In genomic region chr22:50272103-50272782, GRCh38 we compare ENCODE assay signal across 9 cellular contexts. TPM values are rescaled to one million over a fixed set of nuclear protein-coding genes. Genes with fewer than 3 reads are reported as not detected.
DNase-seq lines count a peak whose midpoint lies in the region; TF ChIP-seq lines count a peak whose summit lies in the region.
"Had no signal": no experiment of that assay in that cellular context is flagged by ENCODE, and none has a peak within 500 bp of the region (broad histone marks: within the 10 kb centered on the region; RNA-seq: fewer than 3 reads in every experiment).

No MANE protein-coding gene starts in this region.

- no peak overlapping the region for H3K27ac Mint-ChIP-seq in CD4-positive, alpha-beta memory T cell

- in situ Hi-C loops in brain microvascular endothelial cell (cut with HindIII; ENCODE audit: low pct_ligation_motif_present, low sequenced_read_pairs), result no loop called here

- POLR2A ChIA-PET in CD4-positive, alpha-beta memory T cell (lab: Charles Lee; ENCODE audit: partially characterized antibody), result interaction anchor here (0.6 to 2.8 kb wide), 6 partner anchors 21 to 347 kb away, joined by 3 to 10 read pairs (median 4); partner anchors contain the start of genes HDAC10 and TUBGCP6

- H3K36me3 ChIP-seq in testis (ENCODE audit: low read depth, missing control alignments) (no peaks in the 10 kb centered on the region), brain microvascular endothelial cell (replicated peaks) (peaks cover 20% of the 10 kb centered on the region)
- H3K36me3 ChIP-seq in CD4-positive, alpha-beta memory T cell (ENCODE audit: insufficient read depth, low read length), result no peaks in the 10 kb centered on the region

- TF ChIP-seq POLR2A in testis (IDR thresholded peaks at IDR 0.05), result no peak

- H3K9me3 ChIP-seq in testis, result no peaks in the 10 kb centered on the region
- H3K9me3 ChIP-seq in CD4-positive, alpha-beta memory T cell (ENCODE audit: control insufficient read depth in 1 of 2, low read length in 2 of 2), result no peaks in the 10 kb centered on the region

- no peaks in the 10 kb centered on the region for H3K27me3 ChIP-seq in testis
- no peaks in the 10 kb centered on the region for H3K27me3 ChIP-seq in CD4-positive, alpha-beta memory T cell (ENCODE audit: insufficient read depth, low read length)
- no peaks in the 10 kb centered on the region for H3K27me3 ChIP-seq in brain microvascular endothelial cell (replicated peaks)

- WGBS in testis, 2 donors, result 47 to 54% methylated on average over 9 to 21 of the region's 21 CpGs

- no peak overlapping the region for H3K27ac ChIP-seq in testis
- H3K27ac ChIP-seq in CD4-positive, alpha-beta memory T cell (ENCODE audit: low read depth, low read length), result no peak overlapping the region
- H3K27ac ChIP-seq in brain microvascular endothelial cell, result no peak overlapping the region

- no peak for TF ChIP-seq CTCF in fibroblast of mammary gland (conservative IDR thresholded peaks at IDR 0.05; ENCODE audit: control insufficient read depth, insufficient read depth, low read depth, low read length)
- no peak for TF ChIP-seq CTCF in testis (IDR thresholded peaks at IDR 0.05)
- TF ChIP-seq CTCF in brain microvascular endothelial cell (IDR thresholded peaks at IDR 0.05; ENCODE audit: low read depth, low read length, missing control alignments), result no peak

- H3K4me1 Mint-ChIP-seq in CD4-positive, alpha-beta memory T cell, result peaks cover 1 to 24% (median 10%) of the 10 kb centered on the region in 4 donors

- CTCF ChIA-PET in CD4-positive, alpha-beta memory T cell (lab: Charles Lee; ENCODE audit: partially characterized antibody), result interaction anchor here (0.8 to 2.5 kb wide), 11 partner anchors 19 to 253 kb away, joined by 3 to 11 read pairs (median 4); partner anchors contain the start of genes DENND6B, HDAC10, LMF2 and NCAPH2

- peak; percentile 43 for DNase-seq in NCI-H748 (lab: John Stamatoyannopoulos, UW; ENCODE audit: unreplicated experiment)
- no peak for DNase-seq in NCI-H748 treated with DMSO at 0.1 percent for 48 hours (lab: John Stamatoyannopoulos, UW)
- peak; percentile 25 for DNase-seq in RPMI7951 (ENCODE audit: low read depth)
- DNase-seq in fibroblast of mammary gland (ENCODE audit: low read depth), result peak; percentile 17
- DNase-seq in testis, result no peak
- DNase-seq in CD4-positive, alpha-beta memory T cell, result no peak
- DNase-seq in brain microvascular endothelial cell, result no peak
- no peak for DNase-seq in activated CD4-positive, alpha-beta T cell treated with anti-CD3 and anti-CD28 coated beads, Interleukin-2, amount 50 U/mL, for 1 hour
- DNase-seq: activated gamma-delta T cell had no signal

- H3K27me3 Mint-ChIP-seq in CD4-positive, alpha-beta memory T cell, result no peaks in the 10 kb centered on the region

- no peaks in the 10 kb centered on the region for H3K36me3 Mint-ChIP-seq in CD4-positive, alpha-beta memory T cell

- H3K4me3 Mint-ChIP-seq in CD4-positive, alpha-beta memory T cell, result peak overlapping the region in 3 of 8 donors; percentile 7 to 54 (median 25)

- intact Hi-C loops in testis (cut with DNase I; ENCODE audit: low total_unique reads), result no loop called here
- intact Hi-C loops in CD4-positive, alpha-beta memory T cell (cut with micrococcal nuclease), result loop anchor here (5.0 kb wide), 1 partner anchor 225 kb away; no protein-coding TSS in a partner anchor

- H3K9me3 Mint-ChIP-seq in CD4-positive, alpha-beta memory T cell, result no peaks in the 10 kb centered on the region

- peaks cover 43% of the 10 kb centered on the region for H3K4me1 ChIP-seq in testis
- H3K4me1 ChIP-seq in CD4-positive, alpha-beta memory T cell (ENCODE audit: insufficient read depth, low read length), result peaks cover 30% of the 10 kb centered on the region

- H3K4me3 ChIP-seq in fibroblast of mammary gland (ENCODE audit: control insufficient read depth, low read depth, low read length) (no peak overlapping the region), testis (peak overlapping the region; percentile 8 to 46), brain microvascular endothelial cell (ENCODE audit: low read depth, low read length) (no peak overlapping the region)
- H3K4me3 ChIP-seq in CD4-positive, alpha-beta memory T cell (ENCODE audit: low read length in 2 of 2), result no peak overlapping the region

RNA-seq across cellular contexts. Expression of gene MAPK11, which starts 2.1 kb away (rescaled TPM):
- 1.8 TPM in 2 replicates for total RNA-seq in RPMI7951 (2014; rRNA removed; shearing (Covaris generic))
- total RNA-seq in testis, result 10 to 100 TPM in 1 of 2 donors, 1 to 10 TPM in 1; 8.3 to 10.7 TPM
- polyA plus RNA-seq in testis (ENCODE audit: insufficient read depth, low read depth, low replicate concordance), result 6.4 TPM
- 1 to 10 TPM; 1.6 to 1.7 TPM for total RNA-seq in CD4-positive, alpha-beta memory T cell
- polyA plus RNA-seq in CD4-positive, alpha-beta memory T cell, result under 1 TPM; 0.10 to 0.54 TPM

RNA-seq across cellular contexts. Expression of gene MAPK12, which starts 10.8 kb away (rescaled TPM):
- total RNA-seq in RPMI7951 (2014; rRNA removed; shearing (Covaris generic)), result 6.7 and 13.2 TPM in 2 replicates
- total RNA-seq in testis, result 10 to 100 TPM; 22.3 to 25.1 TPM
- 9.1 TPM for polyA plus RNA-seq in testis (ENCODE audit: insufficient read depth, low read depth, low replicate concordance)
- 1 to 10 TPM; 2.9 TPM for total RNA-seq in CD4-positive, alpha-beta memory T cell
- polyA plus RNA-seq in CD4-positive, alpha-beta memory T cell, result under 1 TPM in 1 of 2 donors, not detected in 1; 0.05 TPM

RNA-seq across cellular contexts. Expression of gene HDAC10, which starts 21.2 kb away (rescaled TPM):
- total RNA-seq in RPMI7951 (2014; rRNA removed; shearing (Covaris generic)), result 4.2 and 5.0 TPM in 2 replicates
- 10 to 100 TPM; 32.1 to 33.1 TPM for total RNA-seq in testis
- 13.5 TPM for polyA plus RNA-seq in testis (ENCODE audit: insufficient read depth, low read depth, low replicate concordance)
- 100 to 1,000 TPM; 141 to 151 TPM for total RNA-seq in CD4-positive, alpha-beta memory T cell
- polyA plus RNA-seq in CD4-positive, alpha-beta memory T cell, result 1 to 10 TPM; 3.8 to 6.8 TPM

RNA-seq across cellular contexts. Expression of gene TUBGCP6, which starts 27.4 kb away (rescaled TPM):
- total RNA-seq in RPMI7951 (2014; rRNA removed; shearing (Covaris generic)), result 6.7 and 7.1 TPM in 2 replicates
- total RNA-seq in testis, result 100 to 1,000 TPM; 136 to 143 TPM
- polyA plus RNA-seq in testis (ENCODE audit: insufficient read depth, low read depth, low replicate concordance), result 40.2 TPM
- total RNA-seq in CD4-positive, alpha-beta memory T cell, result 100 to 1,000 TPM; 132 to 133 TPM
- 10 to 100 TPM; 16.5 to 20.5 TPM for polyA plus RNA-seq in CD4-positive, alpha-beta memory T cell

RNA-seq across cellular contexts. Expression of gene PLXNB2, which starts 35.2 kb away (rescaled TPM):
- total RNA-seq in RPMI7951 (2014; rRNA removed; shearing (Covaris generic)), result 27.6 and 37.1 TPM in 2 replicates
- total RNA-seq in testis, result 100 to 1,000 TPM; 219 to 243 TPM
- 98.0 TPM for polyA plus RNA-seq in testis (ENCODE audit: insufficient read depth, low read depth, low replicate concordance)
- 1 to 10 TPM; 2.8 to 4.6 TPM for total RNA-seq in CD4-positive, alpha-beta memory T cell
- polyA plus RNA-seq in CD4-positive, alpha-beta memory T cell, result under 1 TPM in 1 of 2 donors, not detected in 1; 0.40 TPM

Comparison
In these comparisons a context has a peak if more than half of its experiments do, and no peak if none do; other contexts are left out.
1. DNase-seq: peak in NCI-H748 (single experiment), RPMI7951 (single experiment) and fibroblast of mammary gland (single experiment); none in NCI-H748 treated with DMSO at 0.1 percent for 48 hours (single experiment), testis (single experiment), CD4-positive, alpha-beta memory T cell (0 of 5), brain microvascular endothelial cell (single experiment) and activated CD4-positive, alpha-beta T cell treated with anti-CD3 and anti-CD28 coated beads, Interleukin-2, amount 50 U/mL, for 1 hour (single experiment).
2. H3K4me3 ChIP-seq: peak in testis (2 of 2); none in fibroblast of mammary gland (single experiment), CD4-positive, alpha-beta memory T cell (0 of 2) and brain microvascular endothelial cell (single experiment).
3. RNA of gene HDAC10, which starts 21.2 kb away (total RNA-seq): 141 to 151 TPM in CD4-positive, alpha-beta memory T cell; 32.1 to 33.1 TPM in testis and 4.2 to 5.0 TPM in RPMI7951; every median in the first group is over 4 times any median in the second.